12 cellular contexts compared by ENCODE assay signal in genomic region chr11:56307836-56308235, GRCh38. TPM values are rescaled to one million over a fixed set of nuclear protein-coding genes. Genes with fewer than 3 reads are reported as not detected.
"Had no signal": no experiment of that assay in that cellular context is flagged by ENCODE, and none has a peak within 500 bp of the region (broad histone marks: within the 10 kb centered on the region; RNA-seq: fewer than 3 reads in every experiment).

No MANE protein-coding gene starts in this region.

- ATAC-seq: HCT116, HepG2 had no signal

- H3K9me3 ChIP-seq: HAP-1 had no signal

- H3K4me1 ChIP-seq: HAP-1 had no signal

- H3K4me3 ChIP-seq: GM23248, HAP-1 had no signal

- H2AFZ ChIP-seq: GM23248 had no signal

- DNase-seq: GM23248, GOT3, H7, HFFc6, KBM-7 had no signal

- H3K36me3 ChIP-seq: HAP-1 had no signal

- H3K9ac ChIP-seq: GM23248 had no signal

- H3K27ac ChIP-seq: GM23248, HL-60 had no signal

RNA-seq across cellular contexts. Expression of gene OR8K3, which starts 7.1 kb away (rescaled TPM):
- total RNA-seq: GM23248, H4, H7, HepG2, HFFc6, HT1080 had no signal
- polyA plus RNA-seq: GM23248, HepG2, IgD-negative memory B cell had no signal

RNA-seq across cellular contexts. Expression of gene OR8H1, which starts 15.8 kb away (rescaled TPM):
- total RNA-seq: GM23248, H4, H7, HepG2, HFFc6, HT1080 had no signal
- polyA plus RNA-seq: GM23248, HepG2, IgD-negative memory B cell had no signal

RNA-seq across cellular contexts. Expression of gene OR5T1, which starts 33.9 kb away (rescaled TPM):
- total RNA-seq: GM23248, H4, H7, HepG2, HFFc6, HT1080 had no signal
- polyA plus RNA-seq: GM23248, HepG2, IgD-negative memory B cell had no signal

RNA-seq across cellular contexts. Expression of gene OR8K1, which starts 38.0 kb away (rescaled TPM):
- total RNA-seq: GM23248, H4, H7, HepG2, HFFc6, HT1080 had no signal
- polyA plus RNA-seq: GM23248, HepG2, IgD-negative memory B cell had no signal

RNA-seq across cellular contexts. Expression of gene OR8J1, which starts 46.3 kb away (rescaled TPM):
- total RNA-seq: GM23248, H4, H7, HepG2, HFFc6, HT1080 had no signal
- polyA plus RNA-seq: GM23248, HepG2, IgD-negative memory B cell had no signal
